ENCODE assay signal across 8 cellular contexts in genomic region chr7:149772821-149773425, GRCh38. TPM values are rescaled to one million over a fixed set of nuclear protein-coding genes. Genes with fewer than 3 reads are reported as not detected.
DNase-seq lines count a peak whose midpoint lies in the region; TF ChIP-seq lines count a peak whose summit lies in the region.

No MANE protein-coding gene starts in this region.

- H3K79me1 ChIP-seq in trophoblast cell (ENCODE audit: low read length) = peaks cover 8% of the 10 kb centered on the region

- no peak overlapping the region for H3K18ac ChIP-seq in trophoblast cell (ENCODE audit: low read length)

- no peak overlapping the region for H2AFZ ChIP-seq in trophoblast cell (ENCODE audit: insufficient read depth, low read length, poor library complexity)

- H3K27ac ChIP-seq in trophoblast cell (ENCODE audit: low read depth, low read length) = no peak overlapping the region

- WGBS in trophoblast cell (ENCODE audit: extremely low coverage, insufficient coverage, insufficient read length) = no CpG with 5 or more reads among the region's 63 CpGs

- DNase-seq in NCI-H748 (lab: John Stamatoyannopoulos, UW; ENCODE audit: unreplicated experiment) = peak; percentile 41
- no peak for DNase-seq in NCI-H748 treated with DMSO at 0.1 percent for 48 hours (lab: John Stamatoyannopoulos, UW)
- DNase-seq in activated CD8-positive, alpha-beta memory T cell treated with anti-CD3 and anti-CD28 coated beads for 24 hours = peak; percentile 70
- no peak for DNase-seq in fibroblast of mammary gland (ENCODE audit: low read depth)
- peak in 1 of 2 donors; percentile 33 for DNase-seq in trophoblast cell
- DNase-seq in T1000 (lab: John Stamatoyannopoulos, UW) = no peak
- no peak for DNase-seq in DMS79 treated with DMSO at 0.1 percent for 48 hours (lab: John Stamatoyannopoulos, UW)
- no peak for DNase-seq in GM10266 (ENCODE audit: extremely low spot score)

- H3K79me2 ChIP-seq in trophoblast cell (ENCODE audit: control insufficient read depth, insufficient read depth, low read length, poor library complexity) = no peaks in the 10 kb centered on the region

- H2BK12ac ChIP-seq in trophoblast cell (ENCODE audit: low read length) = no peak overlapping the region

- peaks cover 30% of the 10 kb centered on the region for H3K27me3 ChIP-seq in trophoblast cell (ENCODE audit: insufficient read depth, low read length)

- no peak overlapping the region for H2AK5ac ChIP-seq in trophoblast cell (ENCODE audit: low read length)

- H3K4me3 ChIP-seq in fibroblast of mammary gland (ENCODE audit: control insufficient read depth, low read depth, low read length) = peak overlapping the region; percentile 44
- H3K4me3 ChIP-seq in trophoblast cell (ENCODE audit: low read depth, low read length) = peak overlapping the region; percentile 49

- no peak overlapping the region for H3K9ac ChIP-seq in trophoblast cell (ENCODE audit: low read length)

- TF ChIP-seq CTCF in fibroblast of mammary gland (conservative IDR thresholded peaks at IDR 0.05; ENCODE audit: control insufficient read depth, insufficient read depth, low read depth, low read length) (no peak), GM10266 (IDR thresholded peaks at IDR 0.05; ENCODE audit: control insufficient read depth, insufficient read depth, low read depth, missing control alignments) (no peak)

- no peak overlapping the region for H4K8ac ChIP-seq in trophoblast cell (ENCODE audit: low read depth, low read length)

- H3K14ac ChIP-seq in trophoblast cell (ENCODE audit: low read length) = no peak overlapping the region

- H4K91ac ChIP-seq in trophoblast cell (ENCODE audit: low read depth, low read length) = no peak overlapping the region

- H2BK5ac ChIP-seq in trophoblast cell (ENCODE audit: low read depth, low read length, poor library complexity) = no peak overlapping the region

- no peak overlapping the region for H2BK120ac ChIP-seq in trophoblast cell (ENCODE audit: insufficient read depth, low read length, poor library complexity)

- H3K4me2 ChIP-seq in trophoblast cell (ENCODE audit: low read length) = peak overlapping the region; percentile 75

- no peaks in the 10 kb centered on the region for H3K36me3 ChIP-seq in trophoblast cell (ENCODE audit: control insufficient read depth in 1 of 2, insufficient read depth in 2 of 2, low read length in 2 of 2)

- H3K9me3 ChIP-seq in trophoblast cell (ENCODE audit: insufficient read depth, low read depth, low read length) = no peaks in the 10 kb centered on the region

- no peak overlapping the region for H3K4ac ChIP-seq in trophoblast cell (ENCODE audit: low read depth, low read length)

- no peak overlapping the region for H4K12ac ChIP-seq in trophoblast cell (ENCODE audit: low read depth, low read length)

- H3K23ac ChIP-seq in trophoblast cell (ENCODE audit: low read length) = no peak overlapping the region

- peaks cover 0 to 11% of the 10 kb centered on the region in 2 experiments for H3K4me1 ChIP-seq in trophoblast cell (ENCODE audit: control insufficient read depth in 1 of 2, insufficient read depth in 2 of 2, low read length in 2 of 2)

RNA-seq across cellular contexts. Expression of gene ZNF467, which starts 0.5 kb away (rescaled TPM):
- polyA plus RNA-seq in trophoblast cell (2013) = 0.72 and 1.0 TPM in 2 replicates

Comparison
In these comparisons a context has a peak if more than half of its experiments do, and no peak if none do; other contexts are left out.
1. DNase-seq: peak in NCI-H748 (single experiment) and activated CD8-positive, alpha-beta memory T cell treated with anti-CD3 and anti-CD28 coated beads for 24 hours (single experiment); none in NCI-H748 treated with DMSO at 0.1 percent for 48 hours (single experiment), fibroblast of mammary gland (single experiment), T1000 (single experiment), DMS79 treated with DMSO at 0.1 percent for 48 hours (single experiment) and GM10266 (single experiment).